Comparison of ENCODE assay signal across 35 cellular contexts in the genomic region with DNA sequence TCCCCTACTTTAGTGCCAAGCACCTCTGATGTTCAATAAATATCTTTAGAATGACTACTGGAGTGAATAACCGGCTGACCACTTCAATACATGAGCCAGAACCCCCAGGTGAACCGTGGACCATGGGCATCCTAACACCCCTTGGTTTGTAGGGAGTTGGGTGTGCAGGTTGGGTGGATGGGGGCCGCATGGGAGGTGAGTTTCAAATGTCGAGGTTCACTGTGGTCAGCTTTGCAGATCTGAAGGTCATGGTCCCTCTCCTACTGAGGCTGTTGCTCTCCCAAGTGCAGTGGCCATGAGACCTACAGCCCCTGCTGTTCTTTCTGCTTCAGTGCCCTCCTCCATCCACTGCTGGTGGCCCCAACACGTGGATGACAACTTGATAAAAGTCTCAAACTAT.
"Had no signal": no experiment of that assay in that cellular context is flagged by ENCODE, and none has a peak within 500 bp of the region (broad histone marks: within the 10 kb centered on the region; RNA-seq: fewer than 3 reads in every experiment).

No MANE protein-coding gene starts in this region.

- H3K36me3 ChIP-seq: MG63 had no signal

- H3K27ac ChIP-seq: KMS-11 had no signal

- H3K4me2 ChIP-seq: KMS-11 had no signal

- H3K9ac ChIP-seq: KMS-11 had no signal

- H3K4me3 ChIP-seq: MG63 had no signal

- H3K27me3 ChIP-seq: MG63 had no signal

- DNase-seq: Karpas-422, Kasumi-1, KBM-7, KG1, MG63, MM.1S, MV-4-11, NCI-H1048, NCI-H1092, NCI-H1092 treated with DMSO at 0.1 percent for 48 hours, NCI-H1105, NCI-H1105 treated with DMSO at 0.1 percent for 48 hours, NCI-H1417, NCI-H1417 treated with DMSO at 0.1 percent for 48 hours, NCI-H1436, NCI-H1436 treated with DMSO at 0.1 percent for 48 hours, NCI-H146, NCI-H1694, NCI-H1694 treated with DMSO at 0.1 percent for 48 hours, NCI-H187, NCI-H187 treated with DMSO at 0.1 percent for 48 hours, NCI-H1930, NCI-H2029, NCI-H2029 treated with DMSO at 0.1 percent for 48 hours, NCI-H2081, NCI-H2081 treated with DMSO at 0.1 percent for 48 hours, NCI-H2107, NCI-H2171, NCI-H2171 treated with DMSO at 0.1 percent for 48 hours, NCI-H2227 treated with DMSO at 0.1 percent for 48 hours, NCI-H226, NCI-H345, NCI-H446, NCI-H446 treated with DMSO at 0.1 percent for 48 hours had no signal
